ENCODE assay signal across 22 cellular contexts in the genomic region with DNA sequence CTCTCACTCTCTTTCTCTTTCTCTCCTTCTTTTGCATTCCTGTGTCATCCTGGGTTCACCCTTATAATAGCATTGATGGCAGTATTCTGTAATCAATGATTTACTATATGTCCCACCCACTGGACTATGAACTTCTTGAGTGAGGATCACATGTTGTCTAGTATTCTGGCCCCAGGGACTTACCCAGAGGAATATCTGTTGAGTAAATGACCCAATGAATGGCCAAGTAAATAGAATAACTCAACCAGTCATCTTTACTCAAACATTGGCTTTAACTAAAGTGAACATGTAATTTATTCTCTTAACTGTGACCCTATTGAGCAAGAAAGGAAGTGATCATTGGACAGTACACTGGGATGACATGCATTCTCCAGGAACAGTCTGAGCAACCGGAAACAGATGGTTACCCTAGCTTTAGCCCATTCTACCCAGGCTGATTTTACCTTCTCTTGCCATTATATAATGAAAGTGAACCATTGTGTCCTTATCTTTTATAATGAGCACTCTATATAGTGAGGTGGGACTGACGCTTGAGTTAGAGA.
"Had no signal": no experiment of that assay in that cellular context is flagged by ENCODE, and none has a peak within 500 bp of the region (broad histone marks: within the 10 kb centered on the region; RNA-seq: fewer than 3 reads in every experiment).

No MANE protein-coding gene starts in this region.

- H3K79me2 ChIP-seq: parathyroid adenoma had no signal

- H3K9ac ChIP-seq: neural progenitor cell, parathyroid adenoma had no signal

- H3K36me3 ChIP-seq: neural progenitor cell, tibial artery had no signal

- H3K27ac ChIP-seq: neural progenitor cell, parathyroid adenoma, testis, tibial artery had no signal

- FAIRE-seq: endometrium, frontal cortex, keratinocyte had no signal

- ATAC-seq: effector memory CD8-positive, alpha-beta T cell; left lobe of liver; naive thymus-derived CD4-positive, alpha-beta T cell; sciatic nerve; stimulated activated memory B cell treated with anti-CD40 and anti-IgM and Interleukin-4, amounts not matched to agents 10 μg/mL and 1 μg/mL and 100 μg/mL, for 72 hours; stimulated activated naive CD8-positive, alpha-beta T cell treated with anti-CD3 and anti-CD28 coated beads, Interleukin-15, Interleukin-2, amounts not matched to agents 100 U/mL and 50 U/mL, for 24 hours had no signal

- H3K4me1 ChIP-seq: neural progenitor cell, parathyroid adenoma, testis, tibial artery had no signal

- H3K9me3 ChIP-seq: testis had no signal

- H3K36me3 Mint-ChIP-seq: naive thymus-derived CD4-positive, alpha-beta T cell; neural progenitor cell; stimulated activated memory B cell treated with anti-CD40 and anti-IgM and Interleukin-4, amounts not matched to agents 10 μg/mL and 1 μg/mL and 100 μg/mL, for 72 hours; type B pancreatic cell had no signal

- H3K27ac Mint-ChIP-seq: effector memory CD8-positive, alpha-beta T cell; naive thymus-derived CD4-positive, alpha-beta T cell; neural progenitor cell; progenitor cell of endocrine pancreas; stimulated activated memory B cell treated with anti-CD40 and anti-IgM and Interleukin-4, amounts not matched to agents 10 μg/mL and 1 μg/mL and 100 μg/mL, for 72 hours; type B pancreatic cell had no signal

- H3K9me3 Mint-ChIP-seq: stimulated activated memory B cell treated with anti-CD40 and anti-IgM and Interleukin-4, amounts not matched to agents 10 μg/mL and 1 μg/mL and 100 μg/mL, for 72 hours had no signal

- H3K4me3 ChIP-seq: neural progenitor cell, testis, tibial artery had no signal

- H3K27me3 ChIP-seq: neural progenitor cell, testis, tibial artery had no signal

- H3K4me1 Mint-ChIP-seq: naive thymus-derived CD4-positive, alpha-beta T cell; nephron; neural progenitor cell; stimulated activated memory B cell treated with anti-CD40 and anti-IgM and Interleukin-4, amounts not matched to agents 10 μg/mL and 1 μg/mL and 100 μg/mL, for 72 hours had no signal

- H2AFZ ChIP-seq: neural progenitor cell, parathyroid adenoma had no signal

- H3K27me3 Mint-ChIP-seq: effector memory CD8-positive, alpha-beta T cell; naive thymus-derived CD4-positive, alpha-beta T cell; stimulated activated memory B cell treated with anti-CD40 and anti-IgM and Interleukin-4, amounts not matched to agents 10 μg/mL and 1 μg/mL and 100 μg/mL, for 72 hours; type B pancreatic cell had no signal

- H3K4me2 ChIP-seq: neural progenitor cell had no signal

- DNase-seq: cortex of kidney; effector memory CD8-positive, alpha-beta T cell; mesendoderm; midbrain; naive thymus-derived CD4-positive, alpha-beta T cell; stimulated activated CD4-positive, alpha-beta T cell treated with anti-CD3 and anti-CD28 coated beads, Interleukin-2, amount 100 ng/mL, for 24 hours; stimulated activated CD4-positive, alpha-beta T cell treated with anti-CD3 and anti-CD28 coated beads, Interleukin-4, amount 100 ng/mL, for 24 hours; stimulated activated naive CD8-positive, alpha-beta T cell treated with anti-CD3 and anti-CD28 coated beads, Interleukin-15, Interleukin-2, amounts not matched to agents 100 U/mL and 50 U/mL, for 24 hours; substantia nigra; testis; tibial artery had no signal

- H3K4me3 Mint-ChIP-seq: effector memory CD8-positive, alpha-beta T cell; naive thymus-derived CD4-positive, alpha-beta T cell; nephron; neural progenitor cell; stimulated activated memory B cell treated with anti-CD40 and anti-IgM and Interleukin-4, amounts not matched to agents 10 μg/mL and 1 μg/mL and 100 μg/mL, for 72 hours; type B pancreatic cell had no signal
